In genomic region chr19:51688665-51689571, GRCh38 we compare ENCODE assay signal across 1 cellular context.
TF ChIP-seq lines count a peak whose summit lies in the region.

No MANE protein-coding gene starts in this region.

TF ChIP-seq in HepG2, 621 proteins besides CTCF, POLR2A, EP300 and RAD21 (continued from another document and continues in another):
- TF ChIP-seq ZBTB39 (CRISPR knock-in tag; IDR thresholded peaks at IDR 0.05) (no peak), EEA1 (CRISPR knock-in tag; IDR thresholded peaks at IDR 0.05; ENCODE audit: borderline replicate concordance) (no peak), SUZ12 (IDR thresholded peaks at IDR 0.05; ENCODE audit: low read depth, low read length) (no peak), RXRA (CRISPR knock-in tag; IDR thresholded peaks at IDR 0.05) (no peak), POLR2G (IDR thresholded peaks at IDR 0.05; ENCODE audit: low read depth, low read length) (peak; percentile 25; the same call in 1 of the 2 replicates), TEAD3 (CRISPR knock-in tag; optimal IDR thresholded peaks at IDR 0.05; ENCODE audit: borderline replicate concordance) (no peak), ZMAT5 (CRISPR knock-in tag; IDR thresholded peaks at IDR 0.05; ENCODE audit: borderline replicate concordance, low read depth) (no peak), NFKBIZ (CRISPR knock-in tag; IDR thresholded peaks at IDR 0.05) (no peak), U2AF1 (optimal IDR thresholded peaks at IDR 0.05; ENCODE audit: low read depth, low read length) (no peak), ZFP37 (CRISPR knock-in tag; IDR thresholded peaks at IDR 0.05; ENCODE audit: borderline replicate concordance) (no peak), DNMT1 (CRISPR knock-in tag; IDR thresholded peaks at IDR 0.05) (no peak), TRIM22 (IDR thresholded peaks at IDR 0.05) (no peak), HOXA9 (CRISPR knock-in tag; IDR thresholded peaks at IDR 0.05; ENCODE audit: borderline replicate concordance) (no peak), FOXA3 (CRISPR knock-in tag; IDR thresholded peaks at IDR 0.05) (no peak), TSC22D2 (CRISPR knock-in tag; IDR thresholded peaks at IDR 0.05; ENCODE audit: borderline replicate concordance) (no peak), HNRNPH1 (optimal IDR thresholded peaks at IDR 0.05; ENCODE audit: low read depth, low read length) (no peak), ZNF839 (CRISPR knock-in tag; IDR thresholded peaks at IDR 0.05; ENCODE audit: borderline replicate concordance) (no peak), ZNF557 (CRISPR knock-in tag; IDR thresholded peaks at IDR 0.05) (no peak), ZNF552 (CRISPR knock-in tag; IDR thresholded peaks at IDR 0.05; ENCODE audit: borderline replicate concordance) (no peak), NFE2L1 (CRISPR knock-in tag; IDR thresholded peaks at IDR 0.05; ENCODE audit: borderline replicate concordance) (no peak), ZSCAN9 (CRISPR knock-in tag; IDR thresholded peaks at IDR 0.05; ENCODE audit: borderline replicate concordance) (no peak), CEBPB (IDR thresholded peaks at IDR 0.05; ENCODE audit: borderline replicate concordance, low read depth, low read length) (no peak), XBP1 (CRISPR knock-in tag; IDR thresholded peaks at IDR 0.05) (no peak), PCBP1 (IDR thresholded peaks at IDR 0.05; ENCODE audit: borderline replicate concordance, low read depth, low read length) (no peak), GATAD2A (CRISPR knock-in tag; IDR thresholded peaks at IDR 0.05) (0 out of 2 replicates have a peak, but pooled peaks have one; percentile 42), MTA1 (CRISPR knock-in tag; IDR thresholded peaks at IDR 0.05; ENCODE audit: borderline replicate concordance) (0 out of 2 replicates have a peak, but pooled peaks have one; percentile 12), HIVEP1 (CRISPR knock-in tag; IDR thresholded peaks at IDR 0.05) (no peak), ZNF773 (CRISPR knock-in tag; IDR thresholded peaks at IDR 0.05; ENCODE audit: borderline replicate concordance) (no peak), MAF1 (CRISPR knock-in tag; IDR thresholded peaks at IDR 0.05; ENCODE audit: borderline replicate concordance) (no peak), ZNF567 (CRISPR knock-in tag; IDR thresholded peaks at IDR 0.05; ENCODE audit: borderline replicate concordance) (no peak), ZNF619 (CRISPR knock-in tag; IDR thresholded peaks at IDR 0.05) (no peak), ZNF891 (CRISPR knock-in tag; IDR thresholded peaks at IDR 0.05) (no peak), ZNF547 (CRISPR knock-in tag; IDR thresholded peaks at IDR 0.05) (no peak), ZBTB7B (CRISPR knock-in tag; IDR thresholded peaks at IDR 0.05) (no peak), ZNF3 (CRISPR knock-in tag; IDR thresholded peaks at IDR 0.05) (no peak), HDAC2 (CRISPR knock-in tag; IDR thresholded peaks at IDR 0.05) (0 out of 2 replicates have a peak, but pooled peaks have one; percentile 5), CC2D1A (CRISPR knock-in tag; IDR thresholded peaks at IDR 0.05) (no peak), ZNF124 (CRISPR knock-in tag; IDR thresholded peaks at IDR 0.05) (no peak), MED1 (CRISPR knock-in tag; IDR thresholded peaks at IDR 0.05) (no peak), ZNF563 (CRISPR knock-in tag; IDR thresholded peaks at IDR 0.05) (no peak), MATR3 (CRISPR knock-in tag; IDR thresholded peaks at IDR 0.05) (no peak), ZFP90 (CRISPR knock-in tag; IDR thresholded peaks at IDR 0.05; ENCODE audit: borderline replicate concordance) (no peak), ZNF792 (CRISPR knock-in tag; IDR thresholded peaks at IDR 0.05) (no peak), MAFK (conservative IDR thresholded peaks at IDR 0.05 in 1 of 2, IDR thresholded peaks at IDR 0.05 in 1 of 2; ENCODE audit: low read length in 2 of 2) (no peak), SP4 (CRISPR knock-in tag; IDR thresholded peaks at IDR 0.05) (no peak), ZNF713 (CRISPR knock-in tag; IDR thresholded peaks at IDR 0.05) (no peak), ZNF7 (CRISPR knock-in tag; IDR thresholded peaks at IDR 0.05) (no peak), SIX4 (CRISPR knock-in tag; IDR thresholded peaks at IDR 0.05) (no peak), MTF2 (CRISPR knock-in tag; IDR thresholded peaks at IDR 0.05; ENCODE audit: borderline replicate concordance) (no peak), HNRNPLL (IDR thresholded peaks at IDR 0.05; ENCODE audit: low read depth, low read length, poor library complexity, severe bottlenecking) (peak; percentile 26), ATRX (CRISPR knock-in tag; IDR thresholded peaks at IDR 0.05; ENCODE audit: borderline replicate concordance) (no peak), FOXA1 (IDR thresholded peaks at IDR 0.05) (no peak), FOXA1 (CRISPR knock-in tag; IDR thresholded peaks at IDR 0.05) (no peak), PHF20 (CRISPR knock-in tag; IDR thresholded peaks at IDR 0.05) (no peak), ZNF781 (CRISPR knock-in tag; IDR thresholded peaks at IDR 0.05; ENCODE audit: borderline replicate concordance, not compliant biosample characterization) (no peak), CREB1 (IDR thresholded peaks at IDR 0.05) (no peak), CREB1 (CRISPR knock-in tag; IDR thresholded peaks at IDR 0.05) (no peak)
- TF ChIP-seq, protein P1, sequence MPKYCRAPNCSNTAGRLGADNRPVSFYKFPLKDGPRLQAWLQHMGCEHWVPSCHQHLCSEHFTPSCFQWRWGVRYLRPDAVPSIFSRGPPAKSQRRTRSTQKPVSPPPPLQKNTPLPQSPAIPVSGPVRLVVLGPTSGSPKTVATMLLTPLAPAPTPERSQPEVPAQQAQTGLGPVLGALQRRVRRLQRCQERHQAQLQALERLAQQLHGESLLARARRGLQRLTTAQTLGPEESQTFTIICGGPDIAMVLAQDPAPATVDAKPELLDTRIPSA (CRISPR knock-in tag; IDR thresholded peaks at IDR 0.05; ENCODE audit: borderline replicate concordance), result no peak
- TF ChIP-seq, protein P2, sequence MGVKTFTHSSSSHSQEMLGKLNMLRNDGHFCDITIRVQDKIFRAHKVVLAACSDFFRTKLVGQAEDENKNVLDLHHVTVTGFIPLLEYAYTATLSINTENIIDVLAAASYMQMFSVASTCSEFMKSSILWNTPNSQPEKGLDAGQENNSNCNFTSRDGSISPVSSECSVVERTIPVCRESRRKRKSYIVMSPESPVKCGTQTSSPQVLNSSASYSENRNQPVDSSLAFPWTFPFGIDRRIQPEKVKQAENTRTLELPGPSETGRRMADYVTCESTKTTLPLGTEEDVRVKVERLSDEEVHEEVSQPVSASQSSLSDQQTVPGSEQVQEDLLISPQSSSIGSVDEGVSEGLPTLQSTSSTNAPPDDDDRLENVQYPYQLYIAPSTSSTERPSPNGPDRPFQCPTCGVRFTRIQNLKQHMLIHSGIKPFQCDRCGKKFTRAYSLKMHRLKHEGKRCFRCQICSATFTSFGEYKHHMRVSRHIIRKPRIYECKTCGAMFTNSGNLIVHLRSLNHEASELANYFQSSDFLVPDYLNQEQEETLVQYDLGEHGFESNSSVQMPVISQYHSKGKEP (CRISPR knock-in tag; IDR thresholded peaks at IDR 0.05), result no peak
- TF ChIP-seq, protein P3, sequence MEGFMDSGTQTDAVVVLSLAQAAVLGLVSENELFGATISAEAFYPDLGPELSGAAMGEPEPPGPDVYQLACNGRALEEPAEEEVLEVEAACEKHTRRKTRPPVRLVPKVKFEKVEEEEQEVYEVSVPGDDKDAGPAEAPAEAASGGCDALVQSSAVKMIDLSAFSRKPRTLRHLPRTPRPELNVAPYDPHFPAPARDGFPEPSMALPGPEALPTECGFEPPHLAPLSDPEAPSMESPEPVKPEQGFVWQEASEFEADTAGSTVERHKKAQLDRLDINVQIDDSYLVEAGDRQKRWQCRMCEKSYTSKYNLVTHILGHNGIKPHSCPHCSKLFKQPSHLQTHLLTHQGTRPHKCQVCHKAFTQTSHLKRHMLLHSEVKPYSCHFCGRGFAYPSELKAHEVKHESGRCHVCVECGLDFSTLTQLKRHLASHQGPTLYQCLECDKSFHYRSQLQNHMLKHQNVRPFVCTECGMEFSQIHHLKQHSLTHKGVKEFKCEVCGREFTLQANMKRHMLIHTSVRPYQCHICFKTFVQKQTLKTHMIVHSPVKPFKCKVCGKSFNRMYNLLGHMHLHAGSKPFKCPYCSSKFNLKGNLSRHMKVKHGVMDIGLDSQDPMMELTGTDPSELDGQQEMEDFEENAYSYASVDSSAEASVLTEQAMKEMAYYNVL (CRISPR knock-in tag; IDR thresholded peaks at IDR 0.05; ENCODE audit: borderline replicate concordance), result peak; percentile 92
- TF ChIP-seq, protein P4, sequence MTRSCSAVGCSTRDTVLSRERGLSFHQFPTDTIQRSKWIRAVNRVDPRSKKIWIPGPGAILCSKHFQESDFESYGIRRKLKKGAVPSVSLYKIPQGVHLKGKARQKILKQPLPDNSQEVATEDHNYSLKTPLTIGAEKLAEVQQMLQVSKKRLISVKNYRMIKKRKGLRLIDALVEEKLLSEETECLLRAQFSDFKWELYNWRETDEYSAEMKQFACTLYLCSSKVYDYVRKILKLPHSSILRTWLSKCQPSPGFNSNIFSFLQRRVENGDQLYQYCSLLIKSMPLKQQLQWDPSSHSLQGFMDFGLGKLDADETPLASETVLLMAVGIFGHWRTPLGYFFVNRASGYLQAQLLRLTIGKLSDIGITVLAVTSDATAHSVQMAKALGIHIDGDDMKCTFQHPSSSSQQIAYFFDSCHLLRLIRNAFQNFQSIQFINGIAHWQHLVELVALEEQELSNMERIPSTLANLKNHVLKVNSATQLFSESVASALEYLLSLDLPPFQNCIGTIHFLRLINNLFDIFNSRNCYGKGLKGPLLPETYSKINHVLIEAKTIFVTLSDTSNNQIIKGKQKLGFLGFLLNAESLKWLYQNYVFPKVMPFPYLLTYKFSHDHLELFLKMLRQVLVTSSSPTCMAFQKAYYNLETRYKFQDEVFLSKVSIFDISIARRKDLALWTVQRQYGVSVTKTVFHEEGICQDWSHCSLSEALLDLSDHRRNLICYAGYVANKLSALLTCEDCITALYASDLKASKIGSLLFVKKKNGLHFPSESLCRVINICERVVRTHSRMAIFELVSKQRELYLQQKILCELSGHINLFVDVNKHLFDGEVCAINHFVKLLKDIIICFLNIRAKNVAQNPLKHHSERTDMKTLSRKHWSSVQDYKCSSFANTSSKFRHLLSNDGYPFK (CRISPR knock-in tag; IDR thresholded peaks at IDR 0.05; ENCODE audit: borderline replicate concordance), result no peak
- TF ChIP-seq, protein P5, sequence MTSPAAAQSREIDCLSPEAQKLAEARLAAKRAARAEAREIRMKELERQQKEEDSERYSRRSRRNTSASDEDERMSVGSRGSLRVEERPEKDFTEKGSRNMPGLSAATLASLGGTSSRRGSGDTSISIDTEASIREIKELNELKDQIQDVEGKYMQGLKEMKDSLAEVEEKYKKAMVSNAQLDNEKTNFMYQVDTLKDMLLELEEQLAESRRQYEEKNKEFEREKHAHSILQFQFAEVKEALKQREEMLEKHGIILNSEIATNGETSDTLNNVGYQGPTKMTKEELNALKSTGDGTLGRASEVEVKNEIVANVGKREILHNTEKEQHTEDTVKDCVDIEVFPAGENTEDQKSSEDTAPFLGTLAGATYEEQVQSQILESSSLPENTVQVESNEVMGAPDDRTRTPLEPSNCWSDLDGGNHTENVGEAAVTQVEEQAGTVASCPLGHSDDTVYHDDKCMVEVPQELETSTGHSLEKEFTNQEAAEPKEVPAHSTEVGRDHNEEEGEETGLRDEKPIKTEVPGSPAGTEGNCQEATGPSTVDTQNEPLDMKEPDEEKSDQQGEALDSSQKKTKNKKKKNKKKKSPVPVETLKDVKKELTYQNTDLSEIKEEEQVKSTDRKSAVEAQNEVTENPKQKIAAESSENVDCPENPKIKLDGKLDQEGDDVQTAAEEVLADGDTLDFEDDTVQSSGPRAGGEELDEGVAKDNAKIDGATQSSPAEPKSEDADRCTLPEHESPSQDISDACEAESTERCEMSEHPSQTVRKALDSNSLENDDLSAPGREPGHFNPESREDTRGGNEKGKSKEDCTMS (CRISPR knock-in tag; conservative IDR thresholded peaks at IDR 0.05), result no peak
- TF ChIP-seq, protein P6, sequence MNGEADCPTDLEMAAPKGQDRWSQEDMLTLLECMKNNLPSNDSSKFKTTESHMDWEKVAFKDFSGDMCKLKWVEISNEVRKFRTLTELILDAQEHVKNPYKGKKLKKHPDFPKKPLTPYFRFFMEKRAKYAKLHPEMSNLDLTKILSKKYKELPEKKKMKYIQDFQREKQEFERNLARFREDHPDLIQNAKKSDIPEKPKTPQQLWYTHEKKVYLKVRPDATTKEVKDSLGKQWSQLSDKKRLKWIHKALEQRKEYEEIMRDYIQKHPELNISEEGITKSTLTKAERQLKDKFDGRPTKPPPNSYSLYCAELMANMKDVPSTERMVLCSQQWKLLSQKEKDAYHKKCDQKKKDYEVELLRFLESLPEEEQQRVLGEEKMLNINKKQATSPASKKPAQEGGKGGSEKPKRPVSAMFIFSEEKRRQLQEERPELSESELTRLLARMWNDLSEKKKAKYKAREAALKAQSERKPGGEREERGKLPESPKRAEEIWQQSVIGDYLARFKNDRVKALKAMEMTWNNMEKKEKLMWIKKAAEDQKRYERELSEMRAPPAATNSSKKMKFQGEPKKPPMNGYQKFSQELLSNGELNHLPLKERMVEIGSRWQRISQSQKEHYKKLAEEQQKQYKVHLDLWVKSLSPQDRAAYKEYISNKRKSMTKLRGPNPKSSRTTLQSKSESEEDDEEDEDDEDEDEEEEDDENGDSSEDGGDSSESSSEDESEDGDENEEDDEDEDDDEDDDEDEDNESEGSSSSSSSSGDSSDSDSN (CRISPR knock-in tag; IDR thresholded peaks at IDR 0.05), result peak; percentile 32; the same call in 1 of the 2 replicates
